1 cellular context compared by ENCODE assay signal in the genomic region with DNA sequence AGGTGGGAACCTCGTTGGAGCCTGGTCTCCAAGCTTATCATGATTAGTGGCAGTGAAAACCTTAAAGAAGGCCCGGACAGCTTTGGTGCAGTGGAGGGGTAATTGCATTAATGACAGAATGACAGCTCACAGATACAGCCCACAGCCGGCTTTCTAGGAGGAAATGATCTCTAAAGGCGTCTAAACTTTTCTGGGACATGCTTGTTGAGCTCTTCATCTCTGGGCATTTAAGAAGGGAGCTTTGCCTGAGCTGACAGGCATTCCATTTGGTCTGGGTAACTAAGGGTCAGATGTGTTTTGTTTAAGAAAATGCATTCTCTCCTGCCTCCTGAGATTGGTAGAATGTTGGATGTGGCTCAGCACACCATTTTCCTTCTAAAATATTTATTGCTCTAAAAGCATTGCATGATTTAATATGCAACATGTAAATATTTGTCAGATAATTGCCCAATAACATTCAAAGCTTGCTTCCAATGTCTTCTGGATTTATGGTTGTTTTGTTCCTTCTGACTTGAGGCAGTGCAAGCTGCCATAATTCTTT.
A peak's percentile ranks its signal among the peaks of the same experiment; 100 is the strongest.
TF ChIP-seq lines count a peak whose summit lies in the region.

No MANE protein-coding gene starts in this region.

TF ChIP-seq in GM12878, 131 proteins besides CTCF, POLR2A, EP300 and RAD21:
- TF ChIP-seq SIN3A (IDR thresholded peaks at IDR 0.05; ENCODE audit: low read depth, low read length) (peak; percentile 56; the same call in 1 of the 2 replicates), MXI1 (IDR thresholded peaks at IDR 0.05; ENCODE audit: low read depth, low read length) (peak; percentile 2; the same call in 1 of the 2 replicates), HDAC2 (IDR thresholded peaks at IDR 0.05) (no peak)
